Comparison of ENCODE assay signal across 2 cellular contexts in the genomic region with DNA sequence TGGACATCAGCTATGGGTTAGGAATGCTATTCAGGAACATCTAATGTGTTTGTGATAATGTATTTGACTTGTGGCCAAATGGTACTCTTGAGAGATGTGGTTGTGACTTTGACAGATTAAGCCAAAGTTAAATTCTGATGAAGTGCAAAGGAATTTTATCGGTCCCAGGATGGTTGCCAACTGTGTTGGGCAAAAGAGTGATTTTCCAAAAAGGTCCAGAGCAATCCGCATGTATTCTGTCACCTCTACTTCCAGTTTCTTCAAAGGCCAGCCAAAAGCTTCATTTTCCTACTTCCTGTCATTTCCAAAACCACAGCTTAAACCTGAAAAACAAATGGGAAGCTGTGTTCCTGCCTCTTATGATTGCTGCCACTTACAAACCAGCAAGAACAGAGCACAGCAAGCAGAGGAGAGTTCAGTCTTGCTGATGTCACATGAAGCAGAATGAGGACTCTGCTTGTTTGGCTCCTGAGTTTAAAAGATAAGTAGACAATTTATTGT.
TF ChIP-seq lines count a peak whose summit lies in the region.

No MANE protein-coding gene starts in this region.

TF ChIP-seq in liver, 16 proteins besides CTCF, POLR2A, EP300 and RAD21:
- peak; percentile 63 for TF ChIP-seq NR2F2 (IDR thresholded peaks at IDR 0.05)
- no peak for TF ChIP-seq SP1 (IDR thresholded peaks at IDR 0.05)

TF ChIP-seq in HepG2, 621 proteins besides CTCF, POLR2A, EP300 and RAD21:
- no peak for TF ChIP-seq MAZ (IDR thresholded peaks at IDR 0.05; ENCODE audit: borderline replicate concordance, low read depth, low read length)
- no peak for TF ChIP-seq MAZ (CRISPR knock-in tag; IDR thresholded peaks at IDR 0.05; ENCODE audit: low read depth)
- TF ChIP-seq MEIS2 (CRISPR knock-in tag; IDR thresholded peaks at IDR 0.05), result no peak
- TF ChIP-seq ZNF30 (CRISPR knock-in tag; IDR thresholded peaks at IDR 0.05), result no peak
- no peak for TF ChIP-seq EZH2 (conservative IDR thresholded peaks at IDR 0.05; ENCODE audit: low read depth, low read length)
- TF ChIP-seq ZNF564 (CRISPR knock-in tag; IDR thresholded peaks at IDR 0.05), result no peak
- TF ChIP-seq ZFP1 (CRISPR knock-in tag; IDR thresholded peaks at IDR 0.05), result no peak
- no peak for TF ChIP-seq ZNF17 (CRISPR knock-in tag; IDR thresholded peaks at IDR 0.05)
- TF ChIP-seq, protein P1, sequence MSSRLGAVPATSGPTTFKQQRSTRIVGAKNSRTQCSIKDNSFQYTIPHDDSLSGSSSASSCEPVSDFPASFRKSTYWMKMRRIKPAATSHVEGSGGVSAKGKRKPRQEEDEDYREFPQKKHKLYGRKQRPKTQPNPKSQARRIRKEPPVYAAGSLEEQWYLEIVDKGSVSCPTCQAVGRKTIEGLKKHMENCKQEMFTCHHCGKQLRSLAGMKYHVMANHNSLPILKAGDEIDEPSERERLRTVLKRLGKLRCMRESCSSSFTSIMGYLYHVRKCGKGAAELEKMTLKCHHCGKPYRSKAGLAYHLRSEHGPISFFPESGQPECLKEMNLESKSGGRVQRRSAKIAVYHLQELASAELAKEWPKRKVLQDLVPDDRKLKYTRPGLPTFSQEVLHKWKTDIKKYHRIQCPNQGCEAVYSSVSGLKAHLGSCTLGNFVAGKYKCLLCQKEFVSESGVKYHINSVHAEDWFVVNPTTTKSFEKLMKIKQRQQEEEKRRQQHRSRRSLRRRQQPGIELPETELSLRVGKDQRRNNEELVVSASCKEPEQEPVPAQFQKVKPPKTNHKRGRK (CRISPR knock-in tag; IDR thresholded peaks at IDR 0.05), result no peak
- TF ChIP-seq RFXANK (CRISPR knock-in tag; IDR thresholded peaks at IDR 0.05), result no peak
- TF ChIP-seq ZNF674 (CRISPR knock-in tag; IDR thresholded peaks at IDR 0.05; ENCODE audit: low read depth), result no peak
- TF ChIP-seq, protein P2, sequence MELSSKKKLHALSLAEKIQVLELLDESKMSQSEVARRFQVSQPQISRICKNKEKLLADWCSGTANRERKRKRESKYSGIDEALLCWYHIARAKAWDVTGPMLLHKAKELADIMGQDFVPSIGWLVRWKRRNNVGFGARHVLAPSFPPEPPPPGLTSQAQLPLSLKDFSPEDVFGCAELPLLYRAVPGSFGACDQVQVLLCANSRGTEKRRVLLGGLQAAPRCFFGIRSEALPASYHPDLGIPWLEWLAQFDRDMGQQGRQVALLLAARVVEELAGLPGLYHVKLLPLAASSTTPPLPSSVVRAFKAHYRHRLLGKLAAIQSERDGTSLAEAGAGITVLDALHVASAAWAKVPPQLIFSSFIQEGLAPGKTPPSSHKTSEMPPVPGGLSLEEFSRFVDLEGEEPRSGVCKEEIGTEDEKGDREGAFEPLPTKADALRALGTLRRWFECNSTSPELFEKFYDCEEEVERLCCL (CRISPR knock-in tag; IDR thresholded peaks at IDR 0.05; ENCODE audit: borderline replicate concordance), result no peak
- TF ChIP-seq CBX1 (IDR thresholded peaks at IDR 0.05; ENCODE audit: low read depth), result no peak
- no peak for TF ChIP-seq ZNF468 (CRISPR knock-in tag; IDR thresholded peaks at IDR 0.05)
- TF ChIP-seq ZNF143 (CRISPR knock-in tag; IDR thresholded peaks at IDR 0.05), result no peak
- TF ChIP-seq ZNF546 (CRISPR knock-in tag; conservative IDR thresholded peaks at IDR 0.05), result no peak
- no peak for TF ChIP-seq CCDC6 (CRISPR knock-in tag; IDR thresholded peaks at IDR 0.05)
- no peak for TF ChIP-seq HNRNPH1 (optimal IDR thresholded peaks at IDR 0.05; ENCODE audit: low read depth, low read length)
- no peak for TF ChIP-seq ZNF672 (CRISPR knock-in tag; IDR thresholded peaks at IDR 0.05)
- TF ChIP-seq, protein P3, sequence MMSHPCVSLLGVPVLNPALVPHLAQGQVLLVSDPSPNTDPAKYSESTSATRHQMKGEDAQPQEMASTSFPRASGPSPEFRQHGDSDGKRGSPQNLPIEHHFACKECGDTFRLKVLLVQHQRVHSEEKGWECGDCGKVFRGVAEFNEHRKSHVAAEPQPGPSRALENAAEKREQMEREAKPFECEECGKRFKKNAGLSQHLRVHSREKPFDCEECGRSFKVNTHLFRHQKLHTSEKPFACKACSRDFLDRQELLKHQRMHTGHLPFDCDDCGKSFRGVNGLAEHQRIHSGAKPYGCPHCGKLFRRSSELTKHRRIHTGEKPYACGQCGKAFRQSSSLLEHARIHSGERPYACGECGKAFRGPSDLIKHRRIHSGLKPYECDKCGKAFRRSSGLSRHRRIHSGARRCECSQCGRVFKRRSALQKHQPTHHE (CRISPR knock-in tag; IDR thresholded peaks at IDR 0.05; ENCODE audit: borderline replicate concordance), result no peak
